1 cellular context compared by ENCODE assay signal in the genomic region with DNA sequence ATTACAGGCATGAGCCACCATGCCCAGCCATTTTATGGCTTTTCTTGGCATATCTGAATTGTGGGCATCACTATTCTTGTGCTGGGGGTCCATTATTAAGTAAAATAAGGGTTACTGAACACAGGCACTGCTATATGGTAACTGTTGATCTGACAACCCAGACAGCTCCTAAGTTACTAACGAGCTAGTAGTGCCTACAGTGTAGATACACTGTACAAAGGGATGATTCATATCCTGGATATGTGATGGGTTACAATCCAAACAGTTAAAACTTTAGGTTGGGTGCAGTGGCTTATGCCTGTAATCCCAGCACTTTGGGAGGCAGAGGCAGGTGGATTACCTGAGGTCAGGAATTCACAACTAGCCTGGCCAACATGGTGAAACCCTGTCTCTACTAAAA.
A peak's percentile ranks its signal among the peaks of the same experiment; 100 is the strongest.
TF ChIP-seq lines count a peak whose summit lies in the region.

No MANE protein-coding gene starts in this region.

TF ChIP-seq in HepG2, 621 proteins besides CTCF, POLR2A, EP300 and RAD21:
- TF ChIP-seq ELK4 (CRISPR knock-in tag; IDR thresholded peaks at IDR 0.05; ENCODE audit: borderline replicate concordance): no peak
- no peak for TF ChIP-seq ZNF605 (CRISPR knock-in tag; IDR thresholded peaks at IDR 0.05)
- TF ChIP-seq ZNF296 (CRISPR knock-in tag; conservative IDR thresholded peaks at IDR 0.05): no peak
- TF ChIP-seq MAFG (CRISPR knock-in tag; IDR thresholded peaks at IDR 0.05): no peak
- 0 out of 2 replicates have a peak, but pooled peaks have one; percentile 17 for TF ChIP-seq FOSL2 (CRISPR knock-in tag; IDR thresholded peaks at IDR 0.05)
